In the genomic region with DNA sequence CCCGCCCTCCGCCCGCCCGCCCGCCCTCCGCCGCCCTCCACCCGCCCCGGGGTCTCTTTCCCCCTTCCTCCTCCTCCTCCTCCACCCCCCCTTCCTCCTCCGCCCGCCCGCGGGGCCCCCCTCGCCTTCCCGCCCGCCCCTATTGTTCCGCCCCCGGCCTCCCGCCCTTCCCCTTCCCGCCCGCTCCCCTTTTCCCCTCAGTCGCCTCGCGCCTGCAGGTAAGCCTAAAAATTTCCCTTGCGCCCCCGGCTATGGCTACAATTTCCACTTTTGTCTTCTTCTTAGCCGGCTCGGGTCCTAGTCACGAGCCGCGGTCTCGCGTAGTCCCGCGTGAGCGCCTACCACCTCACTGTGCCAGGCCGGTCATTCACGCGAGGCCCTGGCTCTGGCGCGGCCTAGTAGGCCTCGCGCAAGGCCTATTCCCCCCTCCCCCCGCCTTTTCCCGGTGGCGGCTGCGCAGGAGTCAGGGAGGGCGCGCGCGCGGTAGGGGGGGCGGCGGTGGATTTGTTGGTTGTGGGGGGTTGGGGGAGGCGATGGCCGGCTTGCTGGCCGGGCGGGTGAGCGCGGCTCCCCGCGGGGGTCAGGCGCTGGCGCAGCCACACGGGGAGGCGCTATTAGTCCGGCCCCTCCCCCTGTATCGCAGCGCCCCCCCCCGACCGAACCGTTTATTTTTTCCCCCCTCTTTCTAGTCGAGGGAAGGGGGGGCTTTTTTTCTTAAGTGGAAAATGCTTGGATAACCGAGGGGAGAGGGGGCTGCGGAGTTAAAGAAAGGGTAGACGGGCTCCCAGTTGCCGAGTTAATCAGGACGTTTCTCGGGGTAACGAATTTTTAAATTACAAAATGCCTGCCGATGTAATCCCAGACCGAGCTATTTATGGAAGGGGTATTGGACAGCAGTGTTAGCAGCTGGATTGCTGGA, we compare ENCODE assay signal across 1 cellular context.
TF ChIP-seq lines count a peak whose summit lies in the region.

No MANE protein-coding gene starts in this region.

TF ChIP-seq in GM12891, 5 proteins besides CTCF, POLR2A, EP300 and RAD21:
- TF ChIP-seq SPI1 (IDR thresholded peaks at IDR 0.05; ENCODE audit: low read depth, low read length) (no peak), POLR2AphosphoS5 (IDR thresholded peaks at IDR 0.05; ENCODE audit: low read depth, low read length) (peak; percentile 85)
